ENCODE assay signal across 36 cellular contexts in genomic region chr3:110670407-110670806, GRCh38.
"Had no signal": no experiment of that assay in that cellular context is flagged by ENCODE, and none has a peak within 500 bp of the region (broad histone marks: within the 10 kb centered on the region; RNA-seq: fewer than 3 reads in every experiment).

No MANE protein-coding gene starts in this region.

- H3K4me3 ChIP-seq: MG63 had no signal

- H3K27me3 ChIP-seq: MG63 had no signal

- H3K36me3 ChIP-seq: MG63 had no signal

- DNase-seq: Kasumi-1, MG63, MM.1S, MV-4-11, NCI-H1048, NCI-H1092, NCI-H1092 treated with DMSO at 0.1 percent for 48 hours, NCI-H1105, NCI-H1105 treated with DMSO at 0.1 percent for 48 hours, NCI-H1417, NCI-H1417 treated with DMSO at 0.1 percent for 48 hours, NCI-H1436, NCI-H1436 treated with DMSO at 0.1 percent for 48 hours, NCI-H146, NCI-H1694, NCI-H1694 treated with DMSO at 0.1 percent for 48 hours, NCI-H187, NCI-H187 treated with DMSO at 0.1 percent for 48 hours, NCI-H1930, NCI-H2029, NCI-H2029 treated with DMSO at 0.1 percent for 48 hours, NCI-H2081, NCI-H2081 treated with DMSO at 0.1 percent for 48 hours, NCI-H2107, NCI-H2171, NCI-H2171 treated with DMSO at 0.1 percent for 48 hours, NCI-H2227 treated with DMSO at 0.1 percent for 48 hours, NCI-H226, NCI-H345, NCI-H446, NCI-H446 treated with DMSO at 0.1 percent for 48 hours, NCI-H510A, NCI-H510A treated with DMSO at 0.1 percent for 48 hours, NCI-H524, NCI-H524 treated with DMSO at 0.1 percent for 48 hours, NCI-H526 had no signal
